Comparison of ENCODE assay signal across 8 cellular contexts in the genomic region with DNA sequence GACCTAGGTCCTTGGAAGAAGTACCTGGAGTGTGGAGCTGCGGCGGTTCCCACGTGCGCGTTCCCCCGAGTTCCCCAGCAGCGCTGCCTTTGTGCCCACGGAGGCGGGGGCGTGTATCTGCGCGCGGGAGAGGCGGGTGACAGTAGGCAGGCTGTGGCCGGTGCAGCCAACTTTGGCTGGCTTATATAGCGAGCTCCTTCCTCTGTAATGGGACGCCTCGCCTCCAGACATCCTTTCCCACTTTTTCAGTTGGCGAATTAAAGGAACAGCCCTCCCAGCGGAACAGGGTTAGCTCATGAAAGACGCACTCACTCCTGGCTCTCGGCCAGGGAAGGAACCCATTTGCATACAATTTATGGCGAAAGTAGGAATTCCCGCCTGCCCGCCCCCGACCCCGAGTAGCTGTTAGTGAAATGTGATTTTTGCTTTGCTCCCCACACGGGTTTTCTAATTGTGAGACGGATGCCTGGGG. TPM values are rescaled to one million over a fixed set of nuclear protein-coding genes. Genes with fewer than 3 reads are reported as not detected.
DNase-seq lines count a peak whose midpoint lies in the region; ATAC-seq, FAIRE-seq and TF ChIP-seq lines count a peak whose summit lies in the region.

A gene (minus strand): TSS at position 159 of the 472 bp plus-strand sequence. CDS start 27,139 bp downstream, outside the sequence.

- ATAC-seq in upper lobe of right lung: peak; percentile 70
- ATAC-seq in GM18868 (IDR thresholded peaks at IDR 0.05; ENCODE audit: unreplicated experiment): no peak

- peak within 1 kb of the TSS; percentile 65 for H3K27ac ChIP-seq in upper lobe of right lung

- TF ChIP-seq CTCF in upper lobe of right lung (IDR thresholded peaks at IDR 0.05): no peak

- H3K4me3 ChIP-seq in upper lobe of right lung: peak within 1 kb of the TSS; percentile 43

- no peaks in the 10 kb centered on the region for H3K36me3 ChIP-seq in upper lobe of right lung

- no peaks in the 10 kb centered on the region for H3K9me3 ChIP-seq in upper lobe of right lung

- no peaks in the 10 kb centered on the region for H3K27me3 ChIP-seq in upper lobe of right lung

- DNase-seq in DMS53 (lab: John Stamatoyannopoulos, UW) (peak; percentile 74), NCI-H524 treated with DMSO at 0.1 percent for 48 hours (lab: John Stamatoyannopoulos, UW) (peak; percentile 57), medulla oblongata (ENCODE audit: extremely low spot score) (peak; percentile 58), upper lobe of right lung (peak; percentile 74), germinal center (ENCODE audit: low spot score) (no peak)
- DNase-seq in effector CD4-positive, alpha-beta T cell: no peak

- intact Hi-C loops in upper lobe of right lung (cut with DNase I): no loop called here

- peaks cover 9% of the 10 kb centered on the region for H3K4me1 ChIP-seq in upper lobe of right lung

- FAIRE-seq in endometrium (lab: Jason Lieb, UNC): peak; percentile 4

RNA-seq across cellular contexts. Expression of the gene that starts here (rescaled TPM):
- 52.9 TPM for total RNA-seq in upper lobe of right lung

Comparison
In these comparisons a context has a peak if more than half of its experiments do, and no peak if none do; other contexts are left out.
1. DNase-seq: peak in DMS53 (single experiment), NCI-H524 treated with DMSO at 0.1 percent for 48 hours (single experiment), medulla oblongata (single experiment) and upper lobe of right lung (single experiment); none in germinal center (single experiment) and effector CD4-positive, alpha-beta T cell (single experiment).